19 cellular contexts compared by ENCODE assay signal in genomic region chr9:111514967-111515366, GRCh38.
"Had no signal": no experiment of that assay in that cellular context is flagged by ENCODE, and none has a peak within 500 bp of the region (broad histone marks: within the 10 kb centered on the region; RNA-seq: fewer than 3 reads in every experiment).

No MANE protein-coding gene starts in this region.

- H3K27me3 ChIP-seq: colonic mucosa, heart left ventricle, right lobe of liver, spleen, thyroid gland, upper lobe of right lung, vagina had no signal

- H3K4me3 ChIP-seq: colonic mucosa, heart left ventricle, psoas muscle, right lobe of liver, spleen, thyroid gland, upper lobe of right lung, vagina had no signal

- H3K4me1 ChIP-seq: colonic mucosa, heart left ventricle, psoas muscle, right lobe of liver, spleen, thyroid gland, upper lobe of right lung, vagina had no signal

- H3K4me1 Mint-ChIP-seq: nephron progenitor cell had no signal

- H3K27ac Mint-ChIP-seq: nephron progenitor cell had no signal

- H3K36me3 ChIP-seq: colonic mucosa, heart left ventricle, right lobe of liver, spleen, thyroid gland, upper lobe of right lung, vagina had no signal

- H3K4me3 Mint-ChIP-seq: naive thymus-derived CD4-positive, alpha-beta T cell; nephron progenitor cell had no signal

- FAIRE-seq: frontal cortex had no signal

- ATAC-seq: heart left ventricle; naive thymus-derived CD4-positive, alpha-beta T cell; psoas muscle; right lobe of liver; upper lobe of right lung had no signal

- DNase-seq: colonic mucosa; dermis blood vessel endothelial cell; heart left ventricle; hippocampal formation; kidney glomerular epithelial cell; naive thymus-derived CD4-positive, alpha-beta T cell; nephron progenitor cell; psoas muscle; retina; right lobe of liver; spleen; stimulated activated CD4-positive, alpha-beta T cell treated with anti-CD3 and anti-CD28 coated beads, Interleukin-15, amount 100 ng/mL, for 24 hours; stimulated activated CD4-positive, alpha-beta T cell treated with anti-CD3 and anti-CD28 coated beads, Interleukin-1b, Interleukin-23, amount 100 ng/mL, for 48 hours; stimulated activated CD4-positive, alpha-beta T cell treated with anti-CD3 and anti-CD28 coated beads, Interleukin-4, amount 100 ng/mL, for 4 hours; stimulated activated naive CD4-positive, alpha-beta T cell treated with Interleukin-2 at 50 U/mL for 16 hours; thyroid gland; upper lobe of right lung had no signal

- H3K27ac ChIP-seq: colonic mucosa, heart left ventricle, psoas muscle, right lobe of liver, spleen, thyroid gland, upper lobe of right lung, vagina had no signal

- H3K9me3 ChIP-seq: colonic mucosa, right lobe of liver, thyroid gland, upper lobe of right lung, vagina had no signal
